ENCODE assay signal across 1 cellular context in genomic region chr15:82262422-82263026, GRCh38.
TF ChIP-seq lines count a peak whose summit lies in the region.

Gene EFL1, minus strand, starts transcription at chr15:82262734. Its CDS starts 956 bp downstream, at chr15:82261778.
Gene SAXO2, plus strand, starts transcription at chr15:82262818. Its CDS starts 62 bp downstream, at chr15:82262880.

TF ChIP-seq in HepG2, 621 proteins besides CTCF, POLR2A, EP300 and RAD21 (continued from another document and continues in another):
- TF ChIP-seq ZNF318 (CRISPR knock-in tag; IDR thresholded peaks at IDR 0.05), result no peak
- peak; percentile 32; the same call in 1 of the 2 replicates for TF ChIP-seq CREM (IDR thresholded peaks at IDR 0.05)
- no peak for TF ChIP-seq CREM (CRISPR knock-in tag; IDR thresholded peaks at IDR 0.05)
- TF ChIP-seq PRDM10 (CRISPR knock-in tag; IDR thresholded peaks at IDR 0.05; ENCODE audit: low read depth), result no peak
- TF ChIP-seq ZNF160 (CRISPR knock-in tag; IDR thresholded peaks at IDR 0.05), result 0 out of 2 replicates have a peak, but pooled peaks have one; percentile 37
- TF ChIP-seq PHF21A (CRISPR knock-in tag; IDR thresholded peaks at IDR 0.05), result no peak
- TF ChIP-seq CC2D1A (CRISPR knock-in tag; IDR thresholded peaks at IDR 0.05), result no peak
- TF ChIP-seq CBFB (CRISPR knock-in tag; IDR thresholded peaks at IDR 0.05), result no peak
- TF ChIP-seq ZBTB40 (IDR thresholded peaks at IDR 0.05), result no peak
- peak; percentile 26; the same call in 1 of the 2 replicates for TF ChIP-seq ZBTB40 (CRISPR knock-in tag; IDR thresholded peaks at IDR 0.05)
- TF ChIP-seq PREB (CRISPR knock-in tag; IDR thresholded peaks at IDR 0.05), result no peak
- TF ChIP-seq ZNF83 (CRISPR knock-in tag; IDR thresholded peaks at IDR 0.05; ENCODE audit: borderline replicate concordance), result no peak
- TF ChIP-seq SIX1 (CRISPR knock-in tag; IDR thresholded peaks at IDR 0.05; ENCODE audit: borderline replicate concordance), result no peak
- TF ChIP-seq ZMYM4 (CRISPR knock-in tag; IDR thresholded peaks at IDR 0.05), result 0 out of 2 replicates have a peak, but pooled peaks have one; percentile 19
- no peak for TF ChIP-seq ZBTB34 (CRISPR knock-in tag; IDR thresholded peaks at IDR 0.05)
- no peak for TF ChIP-seq MBD4 (IDR thresholded peaks at IDR 0.05; ENCODE audit: borderline replicate concordance, low read length)
- no peak for TF ChIP-seq SP1 (IDR thresholded peaks at IDR 0.05)
- TF ChIP-seq SP1 (CRISPR knock-in tag; IDR thresholded peaks at IDR 0.05), result peak; percentile 61; the same call in 1 of the 2 replicates
- TF ChIP-seq REPIN1 (CRISPR knock-in tag; IDR thresholded peaks at IDR 0.05; ENCODE audit: borderline replicate concordance, low read depth), result no peak
- peak; percentile 67; the same call in 1 of the 2 replicates for TF ChIP-seq KDM2A (CRISPR knock-in tag; IDR thresholded peaks at IDR 0.05; ENCODE audit: borderline replicate concordance, low read depth)
- no peak for TF ChIP-seq MEIS1 (CRISPR knock-in tag; IDR thresholded peaks at IDR 0.05; ENCODE audit: borderline replicate concordance)
- TF ChIP-seq PHF20 (CRISPR knock-in tag; IDR thresholded peaks at IDR 0.05), result peak; percentile 62
- no peak for TF ChIP-seq NFE2L1 (CRISPR knock-in tag; IDR thresholded peaks at IDR 0.05; ENCODE audit: borderline replicate concordance)
- TF ChIP-seq ZBTB7B (CRISPR knock-in tag; IDR thresholded peaks at IDR 0.05), result no peak
- TF ChIP-seq ZNF580 (CRISPR knock-in tag; IDR thresholded peaks at IDR 0.05; ENCODE audit: borderline replicate concordance, low read depth), result no peak
